Comparison of ENCODE assay signal across 35 cellular contexts in genomic region chr3:171862392-171862791, GRCh38. TPM values are rescaled to one million over a fixed set of nuclear protein-coding genes. Genes with fewer than 3 reads are reported as not detected.
"Had no signal": no experiment of that assay in that cellular context is flagged by ENCODE, and none has a peak within 500 bp of the region (broad histone marks: within the 10 kb centered on the region; RNA-seq: fewer than 3 reads in every experiment).

No MANE protein-coding gene starts in this region.

- H3K9me3 ChIP-seq: lower lobe of right lung, pancreas, prostate gland, sigmoid colon, tibial nerve, uterus had no signal

- H3K27ac ChIP-seq: left lung, lower lobe of right lung, pancreas, prostate gland, tibial nerve had no signal

- H3K36me3 ChIP-seq: left lung, lower lobe of right lung, pancreas, prostate gland, sigmoid colon, tibial nerve, uterus had no signal

- H3K27me3 ChIP-seq: left lung, pancreas, sigmoid colon, tibial nerve, uterus had no signal

- FAIRE-seq: islet of Langerhans, kidney, pancreas had no signal

- H3K4me3 ChIP-seq: left lung, lower lobe of right lung, pancreas, prostate gland, smooth muscle cell, tibial nerve, uterus had no signal

- DNase-seq: hypothalamus; kidney; left colon; left lung; lower lobe of right lung; mammary epithelial cell; naive thymus-derived CD4-positive, alpha-beta T cell; nucleus accumbens; pancreas; posterior cingulate gyrus; retina; right cardiac atrium; sigmoid colon; stimulated activated CD4-positive, alpha-beta T cell treated with anti-CD3 and anti-CD28 coated beads, Interleukin-1b, Interleukin-23, amount 100 ng/mL, for 48 hours; stimulated activated CD4-positive, alpha-beta T cell treated with anti-CD3 and anti-CD28 coated beads, Interleukin-2, amount 100 ng/mL, for 48 hours; stimulated activated CD4-positive, alpha-beta T cell treated with anti-CD3 and anti-CD28 coated beads, Interleukin-4, amount 100 ng/mL, for 4 hours; stimulated activated CD8-positive, alpha-beta memory T cell treated with anti-CD3 and anti-CD28 coated beads, Interleukin-4, amount 100 ng/mL, for 48 hours; stimulated activated naive CD4-positive, alpha-beta T cell treated with Interleukin-2 at 50 U/mL for 16 hours; stimulated activated naive CD8-positive, alpha-beta T cell treated with anti-CD3 and anti-CD28 coated beads, Interleukin-15, amount 100 ng/mL, for 72 hours; uterus had no signal

- H3K4me1 ChIP-seq: pancreas, prostate gland, uterus had no signal

- ATAC-seq: left colon; left lung; lower lobe of right lung; naive thymus-derived CD4-positive, alpha-beta T cell; natural killer cell treated with Interleukin-12 subunit alpha and Interleukin-12 subunit beta and Interleukin-15 and Interleukin-18, amount 100 ng/mL, for 72 hours; pancreas; right cardiac atrium; stimulated activated memory B cell treated with anti-CD40 and anti-IgM and Interleukin-4, amounts not matched to agents 10 μg/mL and 1 μg/mL and 100 μg/mL, for 72 hours had no signal

RNA-seq across cellular contexts. Expression of gene TMEM212, which starts 19.2 kb away (rescaled TPM):
- total RNA-seq: kidney; left colon; liver; mammary epithelial cell; mononuclear cell; naive thymus-derived CD4-positive, alpha-beta T cell; natural killer cell treated with Interleukin-12 subunit alpha and Interleukin-12 subunit beta and Interleukin-15 and Interleukin-18, amount 100 ng/mL, for 72 hours; neural crest cell; osteoblast; pancreas; prostate gland; right cardiac atrium; sigmoid colon; skeletal muscle tissue; smooth muscle cell; temporal lobe; tibial nerve; ureter had no signal
- polyA plus RNA-seq: immature natural killer cell; liver; mammary epithelial cell; naive thymus-derived CD4-positive, alpha-beta T cell; pancreas; right cardiac atrium; sigmoid colon; smooth muscle cell; thymus had no signal

RNA-seq across cellular contexts. Expression of gene PLD1, which starts 52.1 kb away (rescaled TPM):
- polyA plus RNA-seq: naive thymus-derived CD4-positive, alpha-beta T cell had no signal
